29 cellular contexts compared by ENCODE assay signal in the genomic region with DNA sequence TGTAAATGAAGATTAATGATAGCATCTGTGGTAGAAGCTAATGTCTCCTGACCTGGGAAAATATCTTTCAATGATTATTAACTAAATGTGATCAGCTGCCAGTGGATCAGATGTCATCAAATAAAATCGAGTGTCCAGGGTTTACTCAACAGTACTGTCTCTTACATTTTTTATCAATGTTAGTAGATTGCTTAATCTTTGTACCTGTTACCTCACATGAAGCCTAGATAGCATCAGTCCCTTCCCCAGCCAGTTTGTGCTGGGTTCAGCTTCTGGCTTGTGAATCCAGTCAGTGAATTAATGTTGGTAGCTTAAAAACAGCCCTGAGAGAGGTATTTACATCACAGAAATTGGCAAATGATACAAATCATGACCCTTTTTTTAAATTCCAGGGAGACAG.
"Had no signal": no experiment of that assay in that cellular context is flagged by ENCODE, and none has a peak within 500 bp of the region (broad histone marks: within the 10 kb centered on the region; RNA-seq: fewer than 3 reads in every experiment).

No MANE protein-coding gene starts in this region.

- H3K9ac ChIP-seq: neural progenitor cell had no signal

- H3K27me3 ChIP-seq: neural progenitor cell, pancreas, spleen, stomach, suprapubic skin, testis, tibial artery, transverse colon, upper lobe of right lung, uterus had no signal

- H3K9me3 Mint-ChIP-seq: naive thymus-derived CD4-positive, alpha-beta T cell; natural killer cell; nephron; neural progenitor cell; stimulated activated memory B cell treated with anti-CD40 and anti-IgM and Interleukin-4, amounts not matched to agents 10 μg/mL and 1 μg/mL and 100 μg/mL, for 72 hours; stimulated activated naive CD8-positive, alpha-beta T cell treated with anti-CD3 and anti-CD28 coated beads, Interleukin-15, Interleukin-2, amounts not matched to agents 100 ng/mL and 50 ng/mL, for 24 hours; type B pancreatic cell had no signal

- H3K4me1 ChIP-seq: neural progenitor cell, prostate gland, spleen, stomach, testis, upper lobe of right lung, uterus had no signal

- H3K9me3 ChIP-seq: pancreas, prostate gland, spleen, stomach, suprapubic skin, testis, tibial artery, transverse colon, upper lobe of right lung, uterus had no signal

- FAIRE-seq: pancreas had no signal

- H3K4me3 Mint-ChIP-seq: naive thymus-derived CD4-positive, alpha-beta T cell; natural killer cell; nephron; neural progenitor cell; stimulated activated memory B cell treated with anti-CD40 and anti-IgM and Interleukin-4, amounts not matched to agents 10 μg/mL and 1 μg/mL and 100 μg/mL, for 72 hours; stimulated activated naive CD8-positive, alpha-beta T cell treated with anti-CD3 and anti-CD28 coated beads, Interleukin-15, Interleukin-2, amounts not matched to agents 100 ng/mL and 50 ng/mL, for 24 hours; type B pancreatic cell had no signal

- H3K27ac ChIP-seq: neural progenitor cell, pancreas, prostate gland, skin epidermis, spleen, stomach, suprapubic skin, testis, tibial artery, transverse colon, upper lobe of right lung, uterus had no signal

- H2AFZ ChIP-seq: neural progenitor cell had no signal

- H3K4me3 ChIP-seq: neural progenitor cell, pancreas, prostate gland, skin epidermis, smooth muscle cell, spleen, stomach, suprapubic skin, testis, tibial artery, transverse colon, upper lobe of right lung, uterus had no signal

- H3K36me3 ChIP-seq: neural progenitor cell, pancreas, prostate gland, spleen, stomach, suprapubic skin, tibial artery, transverse colon, upper lobe of right lung, uterus had no signal

- H3K27ac Mint-ChIP-seq: naive thymus-derived CD4-positive, alpha-beta T cell; natural killer cell; nephron; neural progenitor cell; stimulated activated memory B cell treated with anti-CD40 and anti-IgM and Interleukin-4, amounts not matched to agents 10 μg/mL and 1 μg/mL and 100 μg/mL, for 72 hours; stimulated activated naive CD8-positive, alpha-beta T cell treated with anti-CD3 and anti-CD28 coated beads, Interleukin-15, Interleukin-2, amounts not matched to agents 100 ng/mL and 50 ng/mL, for 24 hours; type B pancreatic cell had no signal

- DNase-seq: naive thymus-derived CD4-positive, alpha-beta T cell; natural killer cell; occipital lobe; pancreas; right cardiac atrium; spleen; stimulated activated CD4-positive, alpha-beta T cell treated with anti-CD3 and anti-CD28 coated beads, Interleukin-12 subunit alpha, Interleukin-12 subunit beta, amount 100 ng/mL, for 4 hours; stimulated activated CD4-positive, alpha-beta T cell treated with anti-CD3 and anti-CD28 coated beads, Interleukin-1b, Interleukin-23, amount 100 ng/mL, for 48 hours; stimulated activated CD4-positive, alpha-beta T cell treated with anti-CD3 and anti-CD28 coated beads, Interleukin-4, amount 100 ng/mL, for 1 hour; stimulated activated CD4-positive, alpha-beta T cell treated with anti-CD3 and anti-CD28 coated beads, Interleukin-4, amount 100 ng/mL, for 4 hours; stimulated activated CD8-positive, alpha-beta memory T cell treated with anti-CD3 and anti-CD28 coated beads, Interleukin-4, amount 100 ng/mL, for 48 hours; stimulated activated naive CD4-positive, alpha-beta T cell treated with Interleukin-2 at 50 U/mL for 16 hours; stomach; substantia nigra; testis; tibial artery; transverse colon; upper lobe of right lung; uterus had no signal

- H3K4me2 ChIP-seq: neural progenitor cell, smooth muscle cell had no signal

- H3K36me3 Mint-ChIP-seq: naive thymus-derived CD4-positive, alpha-beta T cell; natural killer cell; neural progenitor cell; stimulated activated memory B cell treated with anti-CD40 and anti-IgM and Interleukin-4, amounts not matched to agents 10 μg/mL and 1 μg/mL and 100 μg/mL, for 72 hours; type B pancreatic cell had no signal

- ATAC-seq: naive thymus-derived CD4-positive, alpha-beta T cell; natural killer cell; pancreas; right cardiac atrium; sciatic nerve; stimulated activated memory B cell treated with anti-CD40 and anti-IgM and Interleukin-4, amounts not matched to agents 10 μg/mL and 1 μg/mL and 100 μg/mL, for 72 hours; upper lobe of right lung had no signal

- H3K4me1 Mint-ChIP-seq: naive thymus-derived CD4-positive, alpha-beta T cell; natural killer cell; stimulated activated memory B cell treated with anti-CD40 and anti-IgM and Interleukin-4, amounts not matched to agents 10 μg/mL and 1 μg/mL and 100 μg/mL, for 72 hours had no signal

- H3K27me3 Mint-ChIP-seq: stimulated activated memory B cell treated with anti-CD40 and anti-IgM and Interleukin-4, amounts not matched to agents 10 μg/mL and 1 μg/mL and 100 μg/mL, for 72 hours; type B pancreatic cell had no signal
